Comparison of ENCODE assay signal across 8 cellular contexts in the genomic region with DNA sequence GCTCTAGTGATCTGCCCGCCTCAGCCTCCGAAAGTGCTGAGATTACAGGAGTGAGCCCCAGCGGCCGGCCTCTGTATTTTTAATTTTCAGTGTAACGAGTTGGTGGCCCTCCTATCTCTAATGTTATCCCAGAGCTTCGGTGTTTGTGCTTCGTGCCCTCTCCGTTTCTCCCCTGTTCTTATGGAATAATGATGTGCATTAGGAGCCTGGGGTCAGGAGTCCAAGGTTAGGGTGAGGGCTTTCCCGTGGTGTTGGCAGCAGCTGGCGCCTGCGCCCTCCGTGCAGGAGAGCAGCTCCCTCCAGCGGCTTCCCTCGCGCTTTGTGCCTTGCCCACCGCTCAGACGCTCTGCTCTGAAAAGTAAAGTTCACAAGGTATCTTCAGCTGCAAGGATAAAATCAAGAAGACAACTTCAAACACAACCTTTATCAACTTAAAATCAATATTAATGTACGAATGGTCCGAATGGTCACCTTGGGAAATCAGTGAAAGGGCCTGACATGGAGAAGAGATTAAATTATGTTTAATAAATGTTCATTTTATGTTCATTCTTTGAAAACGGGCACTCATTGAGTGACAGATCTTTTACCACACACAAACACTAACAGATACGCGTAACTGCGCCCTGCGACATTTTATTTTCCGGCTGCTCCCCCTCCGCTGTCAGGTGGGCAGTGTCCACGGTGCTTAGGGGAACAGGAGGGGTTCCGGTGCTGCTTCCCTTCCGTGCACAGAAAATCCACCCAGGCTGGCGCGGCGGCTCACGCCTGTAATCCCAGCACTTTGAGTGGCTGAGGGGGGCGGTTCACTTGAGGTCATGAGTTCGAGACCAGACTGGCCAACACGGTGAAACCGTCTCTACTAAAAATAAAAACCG.
DNase-seq lines count a peak whose midpoint lies in the region; ATAC-seq and TF ChIP-seq lines count a peak whose summit lies in the region.

No MANE protein-coding gene starts in this region.

- no peaks in the 10 kb centered on the region for H3K36me3 Mint-ChIP-seq in CD8-positive, alpha-beta memory T cell
- no peaks in the 10 kb centered on the region for H3K36me3 Mint-ChIP-seq in activated CD8-positive, alpha-beta T cell treated with anti-CD3 and anti-CD28 coated beads for 36 hours (ENCODE audit: low read depth)

- POLR2A ChIA-PET in CD8-positive, alpha-beta memory T cell (lab: Charles Lee) = interaction anchor here (0.6 kb wide), 1 partner anchor 217 kb away, joined by 3 read pairs; no protein-coding TSS in a partner anchor
- POLR2A ChIA-PET in activated CD8-positive, alpha-beta T cell treated with anti-CD3 and anti-CD28 coated beads for 36 hours (lab: Charles Lee) = no interaction called here

- peak overlapping the region; percentile 7 for H3K4me3 ChIP-seq in CD8-positive, alpha-beta memory T cell (ENCODE audit: low read length)
- peak overlapping the region; percentile 24 for H3K4me3 ChIP-seq in endocrine pancreas (ENCODE audit: control insufficient read depth, insufficient read depth, low read length)
- H3K4me3 ChIP-seq in muscle layer of duodenum (ENCODE audit: low read depth in 1 of 2, low read length in 2 of 2) = peak overlapping the region; percentile 3 to 55
- H3K4me3 ChIP-seq in thymus (ENCODE audit: low read length) = peak overlapping the region; percentile 25

- H3K4me3 Mint-ChIP-seq in CD8-positive, alpha-beta memory T cell = peak overlapping the region; percentile 72 to 93 (median 88)
- peak overlapping the region; percentile 62 for H3K4me3 Mint-ChIP-seq in activated CD8-positive, alpha-beta T cell treated with anti-CD3 and anti-CD28 coated beads for 36 hours

- H3K27ac Mint-ChIP-seq in CD8-positive, alpha-beta memory T cell = peak overlapping the region in 7 of 8 donors; percentile 37 to 95 (median 65)
- peak overlapping the region; percentile 60 for H3K27ac Mint-ChIP-seq in activated CD8-positive, alpha-beta T cell treated with anti-CD3 and anti-CD28 coated beads for 36 hours

- TF ChIP-seq CTCF in activated CD8-positive, alpha-beta T cell treated with anti-CD3 and anti-CD28 coated beads for 36 hours (IDR thresholded peaks at IDR 0.05) = peak; percentile 28
- no peak for TF ChIP-seq CTCF in omental fat pad (IDR thresholded peaks at IDR 0.05)

- peaks cover 13 to 19% (median 14%) of the 10 kb centered on the region in 3 donors for H3K4me1 Mint-ChIP-seq in CD8-positive, alpha-beta memory T cell
- peaks cover 12% of the 10 kb centered on the region for H3K4me1 Mint-ChIP-seq in activated CD8-positive, alpha-beta T cell treated with anti-CD3 and anti-CD28 coated beads for 36 hours (ENCODE audit: low read depth)

- no peaks in the 10 kb centered on the region for H3K9me3 Mint-ChIP-seq in CD8-positive, alpha-beta memory T cell
- no peaks in the 10 kb centered on the region for H3K9me3 Mint-ChIP-seq in activated CD8-positive, alpha-beta T cell treated with anti-CD3 and anti-CD28 coated beads for 36 hours

- 28% methylated on average over 38 of the region's 38 CpGs for WGBS in thymus

- H3K27ac ChIP-seq in CD8-positive, alpha-beta memory T cell (ENCODE audit: low read depth, low read length) = no peak overlapping the region
- no peak overlapping the region for H3K27ac ChIP-seq in muscle layer of duodenum (ENCODE audit: low read length)
- H3K27ac ChIP-seq in thymus (ENCODE audit: low read depth) = no peak overlapping the region

- no peaks in the 10 kb centered on the region for H3K9me3 ChIP-seq in CD8-positive, alpha-beta memory T cell (ENCODE audit: low read length)
- H3K9me3 ChIP-seq in endocrine pancreas (ENCODE audit: control insufficient read depth, low read length) = no peaks in the 10 kb centered on the region
- no peaks in the 10 kb centered on the region for H3K9me3 ChIP-seq in muscle layer of duodenum (ENCODE audit: control insufficient read depth in 1 of 2, low read length in 2 of 2)
- H3K9me3 ChIP-seq in thymus (ENCODE audit: control insufficient read depth) = peaks cover 10% of the 10 kb centered on the region

- CTCF ChIA-PET in CD8-positive, alpha-beta memory T cell (lab: Charles Lee) = interaction anchor here (0.8 to 1.1 kb wide), 2 partner anchors 11 to 266 kb away, joined by 3 read pairs; no protein-coding TSS in a partner anchor
- CTCF ChIA-PET in activated CD8-positive, alpha-beta T cell treated with anti-CD3 and anti-CD28 coated beads for 36 hours (lab: Charles Lee) = interaction anchor here (0.8 to 1.8 kb wide), 11 partner anchors 9 to 325 kb away, joined by 3 to 4 read pairs (median 3); no protein-coding TSS in a partner anchor

- H3K27me3 Mint-ChIP-seq in CD8-positive, alpha-beta memory T cell = peaks cover 0 to 8% of the 10 kb centered on the region in 2 donors
- H3K27me3 Mint-ChIP-seq in activated CD8-positive, alpha-beta T cell treated with anti-CD3 and anti-CD28 coated beads for 36 hours = peaks cover 7% of the 10 kb centered on the region

- intact Hi-C loops in activated CD8-positive, alpha-beta T cell treated with anti-CD3 and anti-CD28 coated beads for 36 hours (cut with micrococcal nuclease) = loop anchor here (10.0 kb wide), 1 partner anchor 247 kb away; no protein-coding TSS in a partner anchor

- DNase-seq in CD8-positive, alpha-beta memory T cell = peak in 4 of 5 donors; percentile 16 to 44 (median 34)
- peak; percentile 68 for DNase-seq in activated CD8-positive, alpha-beta T cell treated with anti-CD3 and anti-CD28 coated beads for 36 hours
- DNase-seq in NCI-H2171 (lab: John Stamatoyannopoulos, UW) (no peak), omental fat pad (ENCODE audit: low spot score) (no peak)

- peaks cover 8% of the 10 kb centered on the region for H3K4me1 ChIP-seq in CD8-positive, alpha-beta memory T cell (ENCODE audit: insufficient read depth, low read length)
- H3K4me1 ChIP-seq in endocrine pancreas (ENCODE audit: control insufficient read depth, insufficient read depth, low read length) (no peaks in the 10 kb centered on the region), muscle layer of duodenum (ENCODE audit: control insufficient read depth in 1 of 2, insufficient read depth in 2 of 2, low read length in 2 of 2) (peaks cover 0 to 8% of the 10 kb centered on the region in 2 donors), thymus (ENCODE audit: control insufficient read depth, insufficient read depth, low read length) (no peaks in the 10 kb centered on the region)

- no peaks in the 10 kb centered on the region for H3K27me3 ChIP-seq in CD8-positive, alpha-beta memory T cell (ENCODE audit: insufficient read depth, low read length, poor library complexity, severe bottlenecking)
- H3K27me3 ChIP-seq in endocrine pancreas (ENCODE audit: control insufficient read depth, insufficient read depth, low read length) (no peaks in the 10 kb centered on the region), muscle layer of duodenum (ENCODE audit: low read depth, low read length) (no peaks in the 10 kb centered on the region), thymus (ENCODE audit: control insufficient read depth, insufficient read depth) (peaks cover 8% of the 10 kb centered on the region)

- ATAC-seq in HG03135 (IDR thresholded peaks at IDR 0.05; ENCODE audit: unreplicated experiment) = peak; percentile 43
- ATAC-seq in activated CD8-positive, alpha-beta T cell treated with anti-CD3 and anti-CD28 coated beads for 36 hours = peak; percentile 76
- ATAC-seq in omental fat pad (ENCODE audit: low FRiP score) = no peak

- H3K36me3 ChIP-seq in CD8-positive, alpha-beta memory T cell (ENCODE audit: insufficient read depth, low read length) = no peaks in the 10 kb centered on the region
- H3K36me3 ChIP-seq in endocrine pancreas (ENCODE audit: control insufficient read depth, insufficient read depth, low read length) (no peaks in the 10 kb centered on the region), muscle layer of duodenum (ENCODE audit: control insufficient read depth in 1 of 2, insufficient read depth in 2 of 2, low read length in 2 of 2) (no peaks in the 10 kb centered on the region), thymus (ENCODE audit: control insufficient read depth, insufficient read depth) (no peaks in the 10 kb centered on the region)

- H3K9ac ChIP-seq in endocrine pancreas (ENCODE audit: control insufficient read depth, insufficient read depth, low read length) = no peak overlapping the region

Comparison
In these comparisons a context has a peak if more than half of its experiments do, and no peak if none do; other contexts are left out.
1. DNase-seq: peak in CD8-positive, alpha-beta memory T cell (4 of 5) and activated CD8-positive, alpha-beta T cell treated with anti-CD3 and anti-CD28 coated beads for 36 hours (single experiment); none in NCI-H2171 (single experiment) and omental fat pad (single experiment).
2. Peak in every context shown above with its lines, with median percentiles within 50 percentile points of each other: H3K4me3 ChIP-seq.